In genomic region chr15:74334127-74334526, GRCh38 we compare ENCODE assay signal across 2 cellular contexts.
TF ChIP-seq lines count a peak whose summit lies in the region.

No MANE protein-coding gene starts in this region.

TF ChIP-seq in HepG2, 621 proteins besides CTCF, POLR2A, EP300 and RAD21:
- TF ChIP-seq NCOR1 (IDR thresholded peaks at IDR 0.05; ENCODE audit: borderline replicate concordance, low read length) (peak; percentile 53; the same call in 1 of the 2 replicates), TRIM24 (CRISPR knock-in tag; IDR thresholded peaks at IDR 0.05) (peak; percentile 85; the same call in 1 of the 2 replicates), CHCHD3 (CRISPR knock-in tag; IDR thresholded peaks at IDR 0.05) (no peak), NR2F6 (IDR thresholded peaks at IDR 0.05) (peak; percentile 21; the same call in 1 of the 2 replicates), NR2F6 (CRISPR knock-in tag; IDR thresholded peaks at IDR 0.05) (no peak), ZMYM2 (CRISPR knock-in tag; IDR thresholded peaks at IDR 0.05) (peak; percentile 54; the same call in 1 of the 2 replicates), SATB2 (CRISPR knock-in tag; IDR thresholded peaks at IDR 0.05) (no peak), GMEB1 (CRISPR knock-in tag; IDR thresholded peaks at IDR 0.05; ENCODE audit: borderline replicate concordance) (no peak), ZFP41 (CRISPR knock-in tag; IDR thresholded peaks at IDR 0.05; ENCODE audit: borderline replicate concordance) (no peak), NR2C2 (CRISPR knock-in tag; IDR thresholded peaks at IDR 0.05; ENCODE audit: borderline replicate concordance) (peak; percentile 78)

TF ChIP-seq in K562, 482 proteins besides CTCF, POLR2A, EP300 and RAD21:
- no peak for TF ChIP-seq MTA3 (IDR thresholded peaks at IDR 0.05; ENCODE audit: borderline replicate concordance)
- TF ChIP-seq BACH1 (tag; IDR thresholded peaks at IDR 0.05) = no peak
- TF ChIP-seq SMARCC2 (IDR thresholded peaks at IDR 0.05; ENCODE audit: low read depth) = no peak
- TF ChIP-seq NR2C2 (CRISPR knock-in tag; IDR thresholded peaks at IDR 0.05) = no peak
- 0 out of 2 replicates have a peak, but pooled peaks have one; percentile 14 for TF ChIP-seq NR2C2 (tag; IDR thresholded peaks at IDR 0.05)
